Comparison of ENCODE assay signal across 16 cellular contexts in the genomic region with DNA sequence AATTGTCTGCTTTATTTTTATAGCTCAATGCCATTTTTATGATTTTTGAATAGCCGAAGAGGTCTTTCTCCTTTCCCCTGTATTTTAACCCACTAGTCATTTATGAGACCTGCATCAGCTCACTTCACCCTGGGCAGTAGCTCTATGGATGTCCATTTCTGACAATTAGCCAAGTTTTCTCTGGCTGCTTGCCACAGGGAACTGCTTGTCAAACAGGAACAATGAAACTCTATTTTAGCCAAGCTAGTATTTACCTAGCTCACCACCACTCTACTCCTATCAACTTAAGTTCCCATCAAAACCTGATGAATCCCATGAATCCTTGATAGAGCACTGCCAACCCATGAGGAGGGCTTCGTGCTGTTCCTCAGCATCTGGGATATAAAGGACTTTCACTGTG.
DNase-seq lines count a peak whose midpoint lies in the region; ATAC-seq and TF ChIP-seq lines count a peak whose summit lies in the region.
"Had no signal": no experiment of that assay in that cellular context is flagged by ENCODE, and none has a peak within 500 bp of the region (broad histone marks: within the 10 kb centered on the region; RNA-seq: fewer than 3 reads in every experiment).

No MANE protein-coding gene starts in this region.

- no peak overlapping the region for H3K4me3 Mint-ChIP-seq in activated CD8-positive, alpha-beta T cell treated with anti-CD3 and anti-CD28 coated beads, Interleukin-2, amount 10 ng/mL, durations not matched to agents 7 days and 5 days
- no peak overlapping the region for H3K4me3 Mint-ChIP-seq in activated CD4-positive, alpha-beta memory T cell treated with anti-CD3 and anti-CD28 coated beads for 36 hours
- H3K4me3 Mint-ChIP-seq: activated T-helper 1 cell treated with anti-CD3 and anti-CD28 coated beads, Interleukin-12 subunit alpha, Interleukin-12 subunit beta, Interleukin-2, Interleukin-4 antibody, amounts not matched to agents 30 ng/mL and 10 ng/mL and 1 ng/mL, durations not matched to agents 14 hours and 24 hours and 36 hours; brain; GM23338 had no signal

- no peaks in the 10 kb centered on the region for H3K9me3 ChIP-seq in left lung
- H3K9me3 ChIP-seq: vagina had no signal

- H3K4me1 Mint-ChIP-seq in activated CD8-positive, alpha-beta T cell treated with anti-CD3 and anti-CD28 coated beads, Interleukin-2, amount 10 ng/mL, durations not matched to agents 7 days and 5 days (ENCODE audit: low read depth), result no peaks in the 10 kb centered on the region
- H3K4me1 Mint-ChIP-seq in activated CD4-positive, alpha-beta memory T cell treated with anti-CD3 and anti-CD28 coated beads for 36 hours (ENCODE audit: low read depth), result no peaks in the 10 kb centered on the region
- H3K4me1 Mint-ChIP-seq: GM23338 had no signal

- no peaks in the 10 kb centered on the region for H3K27me3 ChIP-seq in left lung
- H3K27me3 ChIP-seq: vagina had no signal

- no peaks in the 10 kb centered on the region for H3K27me3 Mint-ChIP-seq in activated CD8-positive, alpha-beta T cell treated with anti-CD3 and anti-CD28 coated beads, Interleukin-2, amount 10 ng/mL, durations not matched to agents 7 days and 5 days (ENCODE audit: low read depth)
- no peaks in the 10 kb centered on the region for H3K27me3 Mint-ChIP-seq in activated CD4-positive, alpha-beta memory T cell treated with anti-CD3 and anti-CD28 coated beads for 36 hours
- H3K27me3 Mint-ChIP-seq: brain had no signal

- H3K36me3 Mint-ChIP-seq in activated CD8-positive, alpha-beta T cell treated with anti-CD3 and anti-CD28 coated beads, Interleukin-2, amount 10 ng/mL, durations not matched to agents 7 days and 5 days (ENCODE audit: low read depth), result no peaks in the 10 kb centered on the region
- H3K36me3 Mint-ChIP-seq in activated CD4-positive, alpha-beta memory T cell treated with anti-CD3 and anti-CD28 coated beads for 36 hours, result no peaks in the 10 kb centered on the region
- H3K36me3 Mint-ChIP-seq: brain had no signal

- H3K36me3 ChIP-seq in left lung, result no peaks in the 10 kb centered on the region
- H3K36me3 ChIP-seq: vagina had no signal

- ATAC-seq in activated CD8-positive, alpha-beta T cell treated with anti-CD3 and anti-CD28 coated beads, Interleukin-2, amount 10 ng/mL, durations not matched to agents 7 days and 5 days, result no peak
- no peak for ATAC-seq in left lung
- ATAC-seq: esophagus mucosa, GM23338 had no signal

- no peak overlapping the region for H3K27ac Mint-ChIP-seq in activated CD8-positive, alpha-beta T cell treated with anti-CD3 and anti-CD28 coated beads, Interleukin-2, amount 10 ng/mL, durations not matched to agents 7 days and 5 days
- H3K27ac Mint-ChIP-seq in activated CD4-positive, alpha-beta memory T cell treated with anti-CD3 and anti-CD28 coated beads for 36 hours, result no peak overlapping the region
- H3K27ac Mint-ChIP-seq: activated T-helper 1 cell treated with anti-CD3 and anti-CD28 coated beads, Interleukin-12 subunit alpha, Interleukin-12 subunit beta, Interleukin-2, Interleukin-4 antibody, amounts not matched to agents 30 ng/mL and 10 ng/mL and 1 ng/mL, durations not matched to agents 14 hours and 24 hours and 36 hours; GM23338 had no signal

- intact Hi-C loops in left lung (cut with DNase I), result no loop called here
- intact Hi-C loops in activated CD4-positive, alpha-beta memory T cell treated with anti-CD3 and anti-CD28 coated beads for 36 hours (cut with micrococcal nuclease), result no loop called here

- TF ChIP-seq CTCF in 22Rv1 (IDR thresholded peaks at IDR 0.05), result no peak
- no peak for TF ChIP-seq CTCF in left lung (IDR thresholded peaks at IDR 0.05)

- H3K27ac ChIP-seq in 22Rv1, result peak overlapping the region; percentile 32; the same call in 1 of the 2 replicates
- H3K27ac ChIP-seq in left lung, result no peak overlapping the region
- H3K27ac ChIP-seq: SK-N-MC, vagina had no signal

- no peaks in the 10 kb centered on the region for H3K4me1 ChIP-seq in left lung
- H3K4me1 ChIP-seq: vagina had no signal

- H3K4me3 ChIP-seq in left lung, result no peak overlapping the region
- H3K4me3 ChIP-seq: GM23338, SK-N-MC, vagina had no signal

- no peaks in the 10 kb centered on the region for H3K9me3 Mint-ChIP-seq in activated CD8-positive, alpha-beta T cell treated with anti-CD3 and anti-CD28 coated beads, Interleukin-2, amount 10 ng/mL, durations not matched to agents 7 days and 5 days (ENCODE audit: insufficient read depth)
- peaks cover 5% of the 10 kb centered on the region for H3K9me3 Mint-ChIP-seq in activated CD4-positive, alpha-beta memory T cell treated with anti-CD3 and anti-CD28 coated beads for 36 hours

- POLR2A ChIA-PET in activated CD8-positive, alpha-beta T cell treated with anti-CD3 and anti-CD28 coated beads, Interleukin-2, amount 10 ng/mL, durations not matched to agents 7 days and 5 days (lab: Charles Lee), result interaction anchor here (0.6 kb wide), 1 partner anchor 28 kb away, joined by 3 read pairs; no protein-coding TSS in a partner anchor
- POLR2A ChIA-PET in activated CD4-positive, alpha-beta memory T cell treated with anti-CD3 and anti-CD28 coated beads for 36 hours (lab: Charles Lee), result no interaction called here

- peak; percentile 67 for DNase-seq in NCI-H1092 treated with DMSO at 0.1 percent for 48 hours (lab: John Stamatoyannopoulos, UW)
- DNase-seq in SHP77 treated with DMSO at 0.1 percent for 48 hours (lab: John Stamatoyannopoulos, UW), result peak; percentile 22
- DNase-seq in globus pallidus (ENCODE audit: low spot score), result peak; percentile 14
- DNase-seq in activated CD8-positive, alpha-beta T cell treated with anti-CD3 and anti-CD28 coated beads, Interleukin-2, amount 10 ng/mL, durations not matched to agents 7 days and 5 days, result no peak
- DNase-seq in left lung, result no peak
- no peak for DNase-seq in activated CD4-positive, CD25-positive, alpha-beta regulatory T cell (lab: John Stamatoyannopoulos, UW)
- DNase-seq in activated CD4-positive, alpha-beta memory T cell treated with anti-CD3 and anti-CD28 coated beads for 36 hours, result no peak
- DNase-seq: mesendoderm, NCI-H524 treated with DMSO at 0.1 percent for 48 hours had no signal

- CTCF ChIA-PET in activated CD8-positive, alpha-beta T cell treated with anti-CD3 and anti-CD28 coated beads, Interleukin-2, amount 10 ng/mL, durations not matched to agents 7 days and 5 days (lab: Charles Lee), result no interaction called here
- CTCF ChIA-PET in activated CD4-positive, alpha-beta memory T cell treated with anti-CD3 and anti-CD28 coated beads for 36 hours (lab: Charles Lee), result no interaction called here

Comparison
In these comparisons a context has a peak if more than half of its experiments do, and no peak if none do; other contexts are left out.
1. DNase-seq: peak in NCI-H1092 treated with DMSO at 0.1 percent for 48 hours (single experiment), SHP77 treated with DMSO at 0.1 percent for 48 hours (single experiment) and globus pallidus (single experiment); none in activated CD8-positive, alpha-beta T cell treated with anti-CD3 and anti-CD28 coated beads, Interleukin-2, amount 10 ng/mL, durations not matched to agents 7 days and 5 days (single experiment), left lung (0 of 2), activated CD4-positive, CD25-positive, alpha-beta regulatory T cell (0 of 4) and activated CD4-positive, alpha-beta memory T cell treated with anti-CD3 and anti-CD28 coated beads for 36 hours (single experiment).